In genomic region chr1:107972367-107972766, GRCh38 we compare ENCODE assay signal across 31 cellular contexts. TPM values are rescaled to one million over a fixed set of nuclear protein-coding genes. Genes with fewer than 3 reads are reported as not detected.
"Had no signal": no experiment of that assay in that cellular context is flagged by ENCODE, and none has a peak within 500 bp of the region (broad histone marks: within the 10 kb centered on the region; RNA-seq: fewer than 3 reads in every experiment).

No MANE protein-coding gene starts in this region.

- H3K27me3 Mint-ChIP-seq: activated B cell treated with CpG ODN at 0.5 μM for 24 hours; activated CD8-positive, alpha-beta T cell treated with anti-CD3 and anti-CD28 coated beads for 36 hours; activated naive CD8-positive, alpha-beta T cell; activated T-helper 17 cell treated with anti-CD3 and anti-CD28 coated beads, Interleukin-2, amount 50 U/mL, for 72 hours; central memory CD8-positive, alpha-beta T cell; dendritic cell treated with granulocyte-macrophage colony-stimulating factor and Interleukin-4, amounts not matched to agents 40 ng/mL and 50 ng/mL, for 4 days; effector memory CD8-positive, alpha-beta T cell; T-cell had no signal

- ATAC-seq: activated CD4-positive, CD25-positive, alpha-beta regulatory T cell treated with anti-CD3 and anti-CD28 coated beads, Interleukin-2, amount 50 U/mL, for 24 hours; activated CD8-positive, alpha-beta T cell treated with anti-CD3 and anti-CD28 coated beads for 36 hours; activated T-cell treated with anti-CD3 and anti-CD28 coated beads, Interleukin-2, amount 50 U/mL, for 4 hours; effector memory CD8-positive, alpha-beta T cell; gastroesophageal sphincter; T-cell had no signal

- H3K4me1 Mint-ChIP-seq: activated T-helper 17 cell treated with anti-CD3 and anti-CD28 coated beads, Interleukin-2, amount 50 U/mL, for 72 hours; central memory CD8-positive, alpha-beta T cell; T-cell had no signal

- H3K9me3 Mint-ChIP-seq: activated B cell treated with CpG ODN at 0.5 μM for 24 hours; activated CD8-positive, alpha-beta T cell treated with anti-CD3 and anti-CD28 coated beads for 36 hours; activated T-cell treated with anti-CD3 and anti-CD28 coated beads, Interleukin-2, amount 50 U/mL, for 4 hours; activated T-helper 17 cell treated with anti-CD3 and anti-CD28 coated beads, Interleukin-2, amount 50 U/mL, for 72 hours; central memory CD8-positive, alpha-beta T cell; dendritic cell treated with granulocyte-macrophage colony-stimulating factor and Interleukin-4, amounts not matched to agents 40 ng/mL and 50 ng/mL, for 4 days; effector memory CD8-positive, alpha-beta T cell; T-cell; T-helper 1 cell treated with Interleukin-12 subunit alpha and Interleukin-12 subunit beta and Interleukin-4 antibody, amounts not matched to agents 30 μg/mL and 1 μg/mL, for 36 hours had no signal

- H3K27ac Mint-ChIP-seq: activated B cell treated with CpG ODN at 0.5 μM for 24 hours; activated CD8-positive, alpha-beta T cell treated with anti-CD3 and anti-CD28 coated beads for 36 hours; activated naive CD8-positive, alpha-beta T cell; activated T-helper 17 cell treated with anti-CD3 and anti-CD28 coated beads, Interleukin-2, amount 50 U/mL, for 72 hours; dendritic cell treated with granulocyte-macrophage colony-stimulating factor and Interleukin-4, amounts not matched to agents 40 ng/mL and 50 ng/mL, for 4 days; effector memory CD8-positive, alpha-beta T cell; T-cell; T-helper 1 cell treated with Interleukin-12 subunit alpha and Interleukin-12 subunit beta and Interleukin-4 antibody, amounts not matched to agents 30 μg/mL and 1 μg/mL, for 36 hours had no signal

- H3K36me3 Mint-ChIP-seq: activated naive CD8-positive, alpha-beta T cell; T-cell had no signal

- DNase-seq: activated B cell treated with CpG ODN at 0.5 μM for 24 hours; activated CD4-positive, alpha-beta T cell treated with anti-CD3 and anti-CD28 coated beads for 48 hours; activated CD4-positive, alpha-beta T cell treated with anti-CD3 and anti-CD28 coated beads, Interleukin-2, amount 50 U/mL, for 1 hour; activated CD4-positive, alpha-beta T cell treated with anti-CD3 and anti-CD28 coated beads, Interleukin-2, amount 50 U/mL, for 48 hours; activated CD8-positive, alpha-beta memory T cell treated with anti-CD3 and anti-CD28 coated beads for 24 hours; activated CD8-positive, alpha-beta T cell treated with anti-CD3 and anti-CD28 coated beads for 36 hours; activated effector memory CD4-positive, alpha-beta T cell treated with Interleukin-2 at 50 U/mL for 16 hours; activated gamma-delta T cell treated with Interleukin-2 at 50 U/mL for 16 hours; activated naive CD4-positive, alpha-beta T cell treated with anti-CD3 and anti-CD28 coated beads, Interleukin-2, amount 50 U/mL, for 16 hours; activated naive CD4-positive, alpha-beta T cell treated with Interleukin-2 at 50 U/mL for 16 hours; activated T-cell treated with anti-CD3 and anti-CD28 coated beads, Interleukin-2, amount 50 U/mL, for 4 hours; amniotic stem cell; anterior cingulate cortex; brain microvascular endothelial cell; dorsolateral prefrontal cortex; effector CD4-positive, alpha-beta T cell; effector memory CD8-positive, alpha-beta T cell; erythroblast; foreskin melanocyte; head of caudate nucleus; T-cell; T1000; WERI-Rb-1 had no signal

- H3K4me3 Mint-ChIP-seq: activated B cell treated with CpG ODN at 0.5 μM for 24 hours; activated CD8-positive, alpha-beta T cell treated with anti-CD3 and anti-CD28 coated beads for 36 hours; activated naive CD8-positive, alpha-beta T cell; activated T-cell treated with anti-CD3 and anti-CD28 coated beads, Interleukin-2, amount 50 U/mL, for 4 hours; activated T-helper 17 cell treated with anti-CD3 and anti-CD28 coated beads, Interleukin-2, amount 50 U/mL, for 72 hours; central memory CD8-positive, alpha-beta T cell; dendritic cell treated with granulocyte-macrophage colony-stimulating factor and Interleukin-4, amounts not matched to agents 40 ng/mL and 50 ng/mL, for 4 days; effector memory CD8-positive, alpha-beta T cell; T-cell; T-helper 1 cell treated with Interleukin-12 subunit alpha and Interleukin-12 subunit beta and Interleukin-4 antibody, amounts not matched to agents 30 μg/mL and 1 μg/mL, for 36 hours had no signal

RNA-seq across cellular contexts. Expression of gene VAV3, which starts 7.4 kb away (rescaled TPM):
- total RNA-seq: fibroblast of lung had no signal
